ENCODE assay signal across 9 cellular contexts in the genomic region with DNA sequence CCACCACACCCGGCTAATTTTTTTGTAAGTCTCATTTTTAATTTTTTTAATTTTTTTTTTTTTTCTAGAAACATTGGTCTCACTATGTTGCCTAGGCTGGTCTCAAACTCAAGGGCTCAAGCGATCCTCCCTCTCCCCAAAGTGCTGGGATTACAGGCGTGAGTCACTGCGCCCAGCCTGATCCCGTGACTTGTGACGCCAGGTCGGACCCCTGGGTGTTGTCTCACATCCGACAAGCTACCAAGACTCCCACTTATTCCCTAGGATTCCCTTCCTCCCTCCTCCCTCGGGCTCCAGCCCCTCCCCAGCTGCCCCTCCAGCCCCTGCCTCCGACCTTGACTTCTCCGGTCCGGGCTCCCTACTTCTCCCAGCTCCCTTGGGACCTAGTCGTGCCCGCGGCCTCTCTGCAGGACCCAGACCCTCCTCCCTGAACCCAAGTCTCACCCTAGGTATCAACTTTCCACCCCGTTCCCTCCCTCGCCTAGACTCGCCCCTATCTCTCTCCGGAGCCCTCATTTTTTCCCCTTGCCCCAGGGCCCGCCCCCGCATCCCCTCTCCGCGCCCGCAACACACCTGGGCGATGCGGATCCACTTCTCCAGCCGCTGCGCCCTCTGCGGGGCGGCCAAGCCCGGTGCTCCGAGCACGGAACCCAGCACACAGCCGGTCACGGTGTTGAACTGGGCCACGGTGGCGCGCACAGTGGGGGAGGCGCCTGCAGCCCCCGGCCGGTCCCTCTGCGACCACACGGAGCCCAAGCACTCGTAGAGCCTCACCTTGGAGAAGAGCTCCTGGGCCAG. TPM values are rescaled to one million over a fixed set of nuclear protein-coding genes. Genes with fewer than 3 reads are reported as not detected.
DNase-seq lines count a peak whose midpoint lies in the region; ATAC-seq, FAIRE-seq and TF ChIP-seq lines count a peak whose summit lies in the region.
"Had no signal": no experiment of that assay in that cellular context is flagged by ENCODE, and none has a peak within 500 bp of the region (broad histone marks: within the 10 kb centered on the region; RNA-seq: fewer than 3 reads in every experiment).

No MANE protein-coding gene starts in this region.

- intact Hi-C loops in heart left ventricle (cut with DNase I): no loop called here

- H3K36me3 ChIP-seq in heart left ventricle (peaks cover 0 to 4% (median 0%) of the 10 kb centered on the region in 9 donors), suprapubic skin (no peaks in the 10 kb centered on the region)

- H3K4me3 ChIP-seq in heart left ventricle: no peak overlapping the region
- no peak overlapping the region for H3K4me3 ChIP-seq in suprapubic skin

- TF ChIP-seq EP300 in suprapubic skin (IDR thresholded peaks at IDR 0.05): no peak

- peaks cover 0 to 10% (median 0%) of the 10 kb centered on the region in 9 donors for H3K27me3 ChIP-seq in heart left ventricle
- peaks cover 11% of the 10 kb centered on the region for H3K27me3 ChIP-seq in suprapubic skin

- TF ChIP-seq POLR2A in heart left ventricle (IDR thresholded peaks at IDR 0.05) (no peak), GM12891 (IDR thresholded peaks at IDR 0.05; ENCODE audit: low read depth, low read length) (no peak), suprapubic skin (IDR thresholded peaks at IDR 0.05) (no peak)

- FAIRE-seq in GM12891 (lab: Jason Lieb, UNC): no peak
- FAIRE-seq: GM18507 had no signal

- 24 to 36% (median 31%) methylated on average over 37 to 44 of the region's 44 CpGs for WGBS in heart left ventricle, 4 donors
- 46% methylated on average over 34 of the region's 44 CpGs for WGBS in suprapubic skin

- H3K9me3 ChIP-seq in heart left ventricle: no peaks in the 10 kb centered on the region
- H3K9me3 ChIP-seq in suprapubic skin: no peaks in the 10 kb centered on the region

- TF ChIP-seq CTCF in GM12874 (IDR thresholded peaks at IDR 0.05; ENCODE audit: insufficient read depth, low read depth, low read length): 0 out of 2 replicates have a peak, but pooled peaks have one; percentile 9
- peak in 9 of 12 donors; percentile 23 to 54 (median 33) for TF ChIP-seq CTCF in heart left ventricle (IDR thresholded peaks at IDR 0.05)
- TF ChIP-seq CTCF in suprapubic skin (IDR thresholded peaks at IDR 0.05): peak in 1 of 2 donors; percentile 34

- H3K27ac ChIP-seq in heart left ventricle (no peak overlapping the region), suprapubic skin (no peak overlapping the region)

- peak; percentile 49 for DNase-seq in activated T-cell treated with anti-CD3 and anti-CD28 coated beads, Interleukin-2, amount 50 U/mL, for 1 hour
- peak in 1 of 5 donors; percentile 28 for DNase-seq in heart left ventricle
- peak; percentile 44 for DNase-seq in stimulated activated CD4-positive, alpha-beta T cell treated with anti-CD3 and anti-CD28 coated beads, Interleukin-4, amount 100 ng/mL, for 1 hour
- DNase-seq in GM12891 (ENCODE audit: insufficient read length, low spot score): no peak
- no peak for DNase-seq in central memory CD4-positive, alpha-beta T cell
- DNase-seq in suprapubic skin (ENCODE audit: low spot score in 2 of 2): no peak

- H3K4me1 ChIP-seq in heart left ventricle (peaks cover 0 to 9% (median 0%) of the 10 kb centered on the region in 12 donors), suprapubic skin (peaks cover 8% of the 10 kb centered on the region)

- ATAC-seq in heart left ventricle (peak; percentile 45 to 80 (median 60)), HG03108 (IDR thresholded peaks at IDR 0.05; ENCODE audit: unreplicated experiment) (no peak)

TF ChIP-seq in GM12891, 5 proteins besides CTCF, POLR2A, EP300 and RAD21:
- TF ChIP-seq POLR2AphosphoS5 (IDR thresholded peaks at IDR 0.05; ENCODE audit: low read depth, low read length): no peak
- TF ChIP-seq SPI1 (IDR thresholded peaks at IDR 0.05; ENCODE audit: low read depth, low read length): no peak
- no peak for TF ChIP-seq POU2F2 (IDR thresholded peaks at IDR 0.05; ENCODE audit: low read depth, low read length)
- TF ChIP-seq PAX5 (IDR thresholded peaks at IDR 0.05; ENCODE audit: insufficient read depth, low read length, severe bottlenecking): no peak
- TF ChIP-seq TAF1 (IDR thresholded peaks at IDR 0.05; ENCODE audit: low read depth, low read length): no peak
TF ChIP-seq in GM12891: peak in this region for 0.

RNA-seq across cellular contexts. Expression of a gene that starts 13.1 kb away (rescaled TPM):
- total RNA-seq in heart left ventricle (1 to 10 TPM; 2.1 to 5.0 (median 4.0) TPM), suprapubic skin (1 to 10 TPM; 1.4 to 4.3 (median 3.5) TPM)
- polyA plus RNA-seq in heart left ventricle: 10 to 100 TPM in 1 of 2 donors, 1 to 10 TPM in 1; 2.2 to 11.3 TPM
- polyA plus RNA-seq in GM12891 (2012; ENCODE audit: low read depth, missing spikeins): not detected

RNA-seq across cellular contexts. Expression of a gene that starts 21.9 kb away (rescaled TPM):
- total RNA-seq in heart left ventricle: 1 to 10 TPM; 4.6 to 7.8 (median 5.7) TPM
- polyA plus RNA-seq in heart left ventricle: 1 to 10 TPM; 6.1 TPM
- polyA plus RNA-seq in GM12891 (2012; ENCODE audit: low read depth, missing spikeins): 2.4 TPM
- total RNA-seq in suprapubic skin: 1 to 10 TPM; 1.2 to 5.1 (median 2.9) TPM

RNA-seq across cellular contexts. Expression of a gene that starts 28.9 kb away (rescaled TPM):
- total RNA-seq in heart left ventricle (under 1 TPM in 7 of 9 donors, not detected in 2; 0.18 to 0.69 (median 0.31) TPM), suprapubic skin (1 to 10 TPM in 1 of 4 donors, under 1 TPM in 2, not detected in 1; 0.23 to 1.0 (median 0.48) TPM)
- under 1 TPM; 0.37 to 0.84 TPM for polyA plus RNA-seq in heart left ventricle
- 0.23 TPM for polyA plus RNA-seq in GM12891 (2012; ENCODE audit: low read depth, missing spikeins)

RNA-seq across cellular contexts. Expression of a gene that starts 29.4 kb away (rescaled TPM):
- total RNA-seq in heart left ventricle: 100 to 1,000 TPM in 6 of 9 donors, 10 to 100 TPM in 3; 69.3 to 210 (median 120) TPM
- 100 to 1,000 TPM in 1 of 2 donors, 10 to 100 TPM in 1; 71.2 to 107 TPM for polyA plus RNA-seq in heart left ventricle
- polyA plus RNA-seq in GM12891 (2012; ENCODE audit: low read depth, missing spikeins): 168 TPM
- total RNA-seq in suprapubic skin: 100 to 1,000 TPM; 119 to 164 (median 124) TPM

RNA-seq across cellular contexts. Expression of a gene that starts 31.6 kb away (rescaled TPM):
- 1 to 10 TPM in 7 of 9 donors, under 1 TPM in 2; 0.67 to 1.9 (median 1.5) TPM for total RNA-seq in heart left ventricle
- polyA plus RNA-seq in heart left ventricle: 1 to 10 TPM; 1.9 to 2.1 TPM
- polyA plus RNA-seq in GM12891 (2012; ENCODE audit: low read depth, missing spikeins): 1.9 TPM
- total RNA-seq in suprapubic skin: 1 to 10 TPM; 1.6 to 3.7 (median 2.6) TPM

Comparison
In these comparisons a context has a peak if more than half of its experiments do, and no peak if none do; other contexts are left out.
1. DNase-seq: peak in activated T-cell treated with anti-CD3 and anti-CD28 coated beads, Interleukin-2, amount 50 U/mL, for 1 hour (single experiment) and stimulated activated CD4-positive, alpha-beta T cell treated with anti-CD3 and anti-CD28 coated beads, Interleukin-4, amount 100 ng/mL, for 1 hour (single experiment); none in GM12891 (single experiment), central memory CD4-positive, alpha-beta T cell (single experiment) and suprapubic skin (0 of 2).